Comparison of ENCODE assay signal across 1 cellular context in genomic region chr2:11496311-11496710, GRCh38.
TF ChIP-seq lines count a peak whose summit lies in the region.

No MANE protein-coding gene starts in this region.

TF ChIP-seq in H1, 55 proteins besides CTCF, POLR2A, EP300 and RAD21 (continued from another document):
- TF ChIP-seq RFX5 (IDR thresholded peaks at IDR 0.05; ENCODE audit: borderline replicate concordance, low read depth, low read length) (no peak), RBBP5 (IDR thresholded peaks at IDR 0.05; ENCODE audit: borderline replicate concordance, low read depth, low read length) (no peak), HDAC6 (IDR thresholded peaks at IDR 0.05; ENCODE audit: low read depth, low read length) (no peak), TCF12 (IDR thresholded peaks at IDR 0.05; ENCODE audit: low read depth, low read length) (no peak)
